In genomic region chr1:181106479-181106878, GRCh38 we compare ENCODE assay signal across 13 cellular contexts. TPM values are rescaled to one million over a fixed set of nuclear protein-coding genes. Genes with fewer than 3 reads are reported as not detected.
DNase-seq lines count a peak whose midpoint lies in the region; TF ChIP-seq lines count a peak whose summit lies in the region.
"Had no signal": no experiment of that assay in that cellular context is flagged by ENCODE, and none has a peak within 500 bp of the region (broad histone marks: within the 10 kb centered on the region; RNA-seq: fewer than 3 reads in every experiment).

No MANE protein-coding gene starts in this region.

- CTCF ChIA-PET in CD4-positive, alpha-beta memory T cell (lab: Charles Lee; ENCODE audit: partially characterized antibody) = interaction anchor here (1.3 to 6.7 kb wide), 6 partner anchors 10 to 68 kb away, joined by 3 to 75 read pairs (median 9); partner anchors contain the start of gene IER5
- CTCF ChIA-PET in HEK293T (lab: Yijun Ruan, JAX) (interaction anchor here (0.8 kb wide), 1 partner anchor 23 kb away, joined by 4 read pairs; no protein-coding TSS in a partner anchor), SK-N-SH (lab: Yijun Ruan, JAX) (interaction anchor here (0.7 to 18.5 kb wide), 5 partner anchors 11 to 35 kb away, joined by 3 to 143 read pairs (median 11); no protein-coding TSS in a partner anchor)

- peak overlapping the region in 7 of 8 donors; percentile 84 to 97 (median 92) for H3K4me3 Mint-ChIP-seq in CD4-positive, alpha-beta memory T cell
- peak overlapping the region in 3 of 4 donors; percentile 83 to 94 (median 87) for H3K4me3 Mint-ChIP-seq in IgD-negative memory B cell
- H3K4me3 Mint-ChIP-seq in neural crest cell = peak overlapping the region; percentile 43

- in situ Hi-C loops in GM13976 (cut with MboI; ENCODE audit: low sequenced_read_pairs, unreplicated experiment) = no loop called here

- intact Hi-C loops in CD4-positive, alpha-beta memory T cell (cut with micrococcal nuclease) = loop anchor here (5.0 to 10.0 kb wide), 2 partner anchors 921 to 1152 kb away; partner anchors contain the start of gene CEP350
- intact Hi-C loops in dorsolateral prefrontal cortex (cut with DNase I) = loop anchor here (5.0 kb wide), 1 partner anchor 36 kb away; no protein-coding TSS in a partner anchor

- TF ChIP-seq EP300 in SK-N-SH (IDR thresholded peaks at IDR 0.05; ENCODE audit: borderline replicate concordance in 1 of 2, low read depth in 1 of 2, low read length in 1 of 2) = no peak

- TF ChIP-seq CTCF in dorsolateral prefrontal cortex (IDR thresholded peaks at IDR 0.05 in 54 of 56, conservative IDR thresholded peaks at IDR 0.05 in 2 of 56; ENCODE audit: low read depth in 1 of 56, partially characterized antibody in 56 of 56) (no peak), neural crest cell (conservative IDR thresholded peaks at IDR 0.05) (no peak), GM13976 (IDR thresholded peaks at IDR 0.05; ENCODE audit: borderline replicate concordance, control extremely low read depth, extremely low read depth, insufficient read depth, missing control alignments) (no peak), SK-N-SH (IDR thresholded peaks at IDR 0.05) (no peak)

- peaks cover 27% of the 10 kb centered on the region for H3K79me2 ChIP-seq in SK-N-SH (ENCODE audit: insufficient read depth)

- no peak for DNase-seq in CD4-positive, alpha-beta memory T cell
- DNase-seq in dorsolateral prefrontal cortex (peak in 1 of 10 donors; percentile 8), neural crest cell (ENCODE audit: low read depth, low spot score) (no peak), GM13976 (ENCODE audit: low spot score) (no peak), HEK293T (ENCODE audit: extremely low spot score) (no peak), NCI-H2081 (lab: John Stamatoyannopoulos, UW) (no peak), SK-N-SH (no peak)
- DNase-seq: activated CD8-positive, alpha-beta memory T cell treated with anti-CD3 and anti-CD28 coated beads, Interleukin-2, amount 10 ng/mL, durations not matched to agents 7 days and 5 days; cortex of kidney; GM23248; NCI-H2029; NCI-H82 had no signal

- WGBS in SK-N-SH (ENCODE audit: low lambda C conversion rate) = 87% methylated on average over 6 of the region's 6 CpGs

- H3K27me3 Mint-ChIP-seq in CD4-positive, alpha-beta memory T cell = no peaks in the 10 kb centered on the region
- no peaks in the 10 kb centered on the region for H3K27me3 Mint-ChIP-seq in IgD-negative memory B cell
- H3K27me3 Mint-ChIP-seq in neural crest cell (ENCODE audit: low read depth) = peaks cover 6% of the 10 kb centered on the region

- no peak overlapping the region for H3K4me3 ChIP-seq in CD4-positive, alpha-beta memory T cell (ENCODE audit: low read length in 2 of 2)
- H3K4me3 ChIP-seq in dorsolateral prefrontal cortex (peak overlapping the region in 1 of 59 donors; percentile 84), SK-N-SH (ENCODE audit: low read depth in 2 of 2, low read length in 1 of 2) (no peak overlapping the region)

- H3F3A ChIP-seq in SK-N-SH (replicated peaks; ENCODE audit: insufficient read depth) = peaks cover 25% of the 10 kb centered on the region

- peaks cover 0 to 3% of the 10 kb centered on the region in 2 donors for H3K36me3 Mint-ChIP-seq in CD4-positive, alpha-beta memory T cell
- H3K36me3 Mint-ChIP-seq in IgD-negative memory B cell (peaks cover 2% of the 10 kb centered on the region), neural crest cell (ENCODE audit: low read depth) (no peaks in the 10 kb centered on the region)
- H3K36me3 Mint-ChIP-seq: activated CD8-positive, alpha-beta memory T cell treated with anti-CD3 and anti-CD28 coated beads, Interleukin-2, amount 10 ng/mL, durations not matched to agents 7 days and 5 days had no signal

- no peaks in the 10 kb centered on the region for H3K27me3 ChIP-seq in CD4-positive, alpha-beta memory T cell (ENCODE audit: insufficient read depth, low read length)
- H3K27me3 ChIP-seq in dorsolateral prefrontal cortex (no peaks in the 10 kb centered on the region), SK-N-SH (ENCODE audit: insufficient read depth) (no peaks in the 10 kb centered on the region)

- no peak overlapping the region for H3K27ac ChIP-seq in CD4-positive, alpha-beta memory T cell (ENCODE audit: low read depth, low read length)
- H3K27ac ChIP-seq in dorsolateral prefrontal cortex = peak overlapping the region in 39 of 59 donors; percentile 61 to 96 (median 86)
- H3K27ac ChIP-seq in SK-N-SH (ENCODE audit: low read depth in 2 of 2, low read length in 1 of 2) = no peak overlapping the region

- no peak overlapping the region for H3K4me2 ChIP-seq in SK-N-SH

- H3K9me3 Mint-ChIP-seq in CD4-positive, alpha-beta memory T cell = no peaks in the 10 kb centered on the region
- no peaks in the 10 kb centered on the region for H3K9me3 Mint-ChIP-seq in IgD-negative memory B cell
- no peaks in the 10 kb centered on the region for H3K9me3 Mint-ChIP-seq in neural crest cell

- no peak overlapping the region for H2AFZ ChIP-seq in SK-N-SH (ENCODE audit: low read depth)

- H3K36me3 ChIP-seq in CD4-positive, alpha-beta memory T cell (ENCODE audit: insufficient read depth, low read length) = no peaks in the 10 kb centered on the region
- no peaks in the 10 kb centered on the region for H3K36me3 ChIP-seq in SK-N-SH (replicated peaks in 1 of 2; ENCODE audit: control insufficient read depth in 1 of 2, insufficient read depth in 2 of 2, low read length in 1 of 2)

- H3K4me1 Mint-ChIP-seq in CD4-positive, alpha-beta memory T cell = peaks cover 22 to 60% (median 39%) of the 10 kb centered on the region in 4 donors
- H3K4me1 Mint-ChIP-seq in IgD-negative memory B cell = peaks cover 24 to 26% (median 25%) of the 10 kb centered on the region in 3 donors
- peaks cover 59% of the 10 kb centered on the region for H3K4me1 Mint-ChIP-seq in neural crest cell

- peak overlapping the region; percentile 92 to 98 (median 96) for H3K27ac Mint-ChIP-seq in CD4-positive, alpha-beta memory T cell
- H3K27ac Mint-ChIP-seq in IgD-negative memory B cell = peak overlapping the region in 2 of 3 donors; percentile 43 to 94
- H3K27ac Mint-ChIP-seq in neural crest cell (ENCODE audit: unreplicated experiment) = no peak overlapping the region

- H3K9me3 ChIP-seq in CD4-positive, alpha-beta memory T cell (ENCODE audit: control insufficient read depth in 1 of 2, low read length in 2 of 2) = no peaks in the 10 kb centered on the region
- H3K9me3 ChIP-seq in SK-N-SH = no peaks in the 10 kb centered on the region

- POLR2A ChIA-PET in CD4-positive, alpha-beta memory T cell (lab: Charles Lee; ENCODE audit: partially characterized antibody) = interaction anchor here (1.2 to 14.7 kb wide), 9 partner anchors 16 to 290 kb away, joined by 3 to 508 read pairs (median 9); partner anchors contain the start of genes IER5, MR1 and STX6
- POLR2A ChIA-PET in HEK293T (lab: Yijun Ruan, JAX) = interaction anchor here (2.6 kb wide), 1 partner anchor 19 kb away, joined by 13 read pairs; the partner anchor contains the start of gene IER5
- POLR2A ChIA-PET in SK-N-SH (lab: Yijun Ruan, JAX) = interaction anchor here (1.8 to 2.3 kb wide), 3 partner anchors 10 to 180 kb away, joined by 11 to 18 read pairs (median 13); no protein-coding TSS in a partner anchor

- peaks cover 45% of the 10 kb centered on the region for H3K4me1 ChIP-seq in CD4-positive, alpha-beta memory T cell (ENCODE audit: insufficient read depth, low read length)
- H3K4me1 ChIP-seq in SK-N-SH (ENCODE audit: control insufficient read depth in 1 of 2, insufficient read depth in 2 of 2, low read depth in 1 of 2, low read length in 1 of 2) = peaks cover 35 to 42% of the 10 kb centered on the region in 2 experiments; a peak in 3 of 4 replicates

- no peaks in the 10 kb centered on the region for H4K20me1 ChIP-seq in SK-N-SH (ENCODE audit: insufficient read depth)

- no peak overlapping the region for H3K9ac ChIP-seq in SK-N-SH

- no peak for TF ChIP-seq RAD21 in SK-N-SH (IDR thresholded peaks at IDR 0.05; ENCODE audit: low read length)

- no peaks in the 10 kb centered on the region for H3K9me2 ChIP-seq in SK-N-SH

TF ChIP-seq in HEK293T, 16 proteins besides CTCF, POLR2A, EP300 and RAD21:
- TF ChIP-seq L3MBTL2 (conservative IDR thresholded peaks at IDR 0.05) = no peak
- TF ChIP-seq LEF1 (IDR thresholded peaks at IDR 0.05; ENCODE audit: borderline replicate concordance) = no peak
- TF ChIP-seq ZNF384 (IDR thresholded peaks at IDR 0.05) = no peak
- no peak for TF ChIP-seq TARDBP (IDR thresholded peaks at IDR 0.05)

TF ChIP-seq in SK-N-SH, 30 proteins besides CTCF, POLR2A, EP300 and RAD21 (continues in another document):
- no peak for TF ChIP-seq FOXJ3 (CRISPR knock-in tag; IDR thresholded peaks at IDR 0.05)
- no peak for TF ChIP-seq RCOR1 (IDR thresholded peaks at IDR 0.05; ENCODE audit: low read length)
- TF ChIP-seq NRF1 (IDR thresholded peaks at IDR 0.05; ENCODE audit: low read depth, low read length) = no peak
- TF ChIP-seq NFIC (IDR thresholded peaks at IDR 0.05; ENCODE audit: borderline replicate concordance) = no peak
- no peak for TF ChIP-seq MXI1 (IDR thresholded peaks at IDR 0.05; ENCODE audit: low read depth, low read length)
- no peak for TF ChIP-seq CHD2 (IDR thresholded peaks at IDR 0.05; ENCODE audit: low read length, partially characterized antibody)

RNA-seq across cellular contexts. Expression of gene IER5, which starts 18.0 kb away (rescaled TPM):
- total RNA-seq in CD4-positive, alpha-beta memory T cell = 10 to 100 TPM; 28.0 to 29.3 TPM
- polyA plus RNA-seq in CD4-positive, alpha-beta memory T cell = 10 to 100 TPM; 11.0 to 18.9 TPM
- 31.0 TPM for polyA plus RNA-seq in IgD-negative memory B cell
- total RNA-seq in dorsolateral prefrontal cortex = 10 to 100 TPM in 118 of 120 experiments, 1 to 10 TPM in 2; 8.1 to 74.9 (median 17.6) TPM
- 7.5 and 7.7 TPM in 2 replicates for total RNA-seq in neural crest cell
- 46.2 and 52.9 TPM in 2 replicates for polyA plus RNA-seq in SK-N-SH (2012; rRNA removed)
- polyA plus RNA-seq in SK-N-SH (2012; cell fraction: cytosol; rRNA removed) = 33.8 and 39.1 TPM in 2 replicates
- 64.9 and 69.1 TPM in 2 replicates for polyA plus RNA-seq in SK-N-SH (2012; cell fraction: nucleus; rRNA removed)

Comparison
In these comparisons a context has a peak if more than half of its experiments do, and no peak if none do; other contexts are left out.
1. H3K27ac ChIP-seq: peak in dorsolateral prefrontal cortex (39 of 59); none in CD4-positive, alpha-beta memory T cell (single experiment) and SK-N-SH (0 of 2).
2. Peak in every context shown above with its lines, with median percentiles within 50 percentile points of each other: H3K4me3 Mint-ChIP-seq.